ENCODE assay signal across 19 cellular contexts in genomic region chr6:39322306-39322850, GRCh38. TPM values are rescaled to one million over a fixed set of nuclear protein-coding genes. Genes with fewer than 3 reads are reported as not detected.
"Had no signal": no experiment of that assay in that cellular context is flagged by ENCODE, and none has a peak within 500 bp of the region (broad histone marks: within the 10 kb centered on the region; RNA-seq: fewer than 3 reads in every experiment).

KCNK16 (minus strand) TSS chr6:39322702; CDS start chr6:39322540, 162 bp downstream.

- H3K4me3 ChIP-seq: body of pancreas, ovary, tibial artery had no signal

- H3K27ac ChIP-seq: body of pancreas, ovary, tibial artery had no signal

- H3K36me3 ChIP-seq: ovary, tibial artery had no signal

- H3K27me3 ChIP-seq: body of pancreas, ovary, tibial artery had no signal

- H3K9me3 ChIP-seq: body of pancreas, ovary, tibial artery had no signal

- DNase-seq: activated CD4-positive, alpha-beta memory T cell treated with anti-CD3 and anti-CD28 coated beads for 36 hours; activated CD4-positive, alpha-beta T cell treated with anti-CD3 and anti-CD28 coated beads for 1 hour; activated effector memory CD4-positive, alpha-beta T cell treated with anti-CD3 and anti-CD28 coated beads, Interleukin-2, amount 50 U/mL, for 16 hours; activated T-cell treated with anti-CD3 and anti-CD28 coated beads, Interleukin-2, amount 50 U/mL, for 4 hours; amniotic stem cell; dermis blood vessel endothelial cell; endodermal cell; erythroblast; kidney glomerular epithelial cell; ovary; retina; stimulated activated CD4-positive, alpha-beta T cell treated with anti-CD3 and anti-CD28 coated beads, Interleukin-4, amount 100 ng/mL, for 4 hours; T1000; tibial artery had no signal

- ATAC-seq: activated naive CD4-positive, alpha-beta T cell treated with anti-CD3 and anti-CD28 coated beads, Interleukin-2, amount 50 U/mL, for 72 hours; activated T-cell treated with anti-CD3 and anti-CD28 coated beads, Interleukin-2, amount 50 U/mL, for 4 hours; body of pancreas had no signal

RNA-seq across cellular contexts. Expression of gene KCNK16, which starts in this region (rescaled TPM):
- total RNA-seq: activated CD4-positive, alpha-beta memory T cell treated with anti-CD3 and anti-CD28 coated beads for 36 hours; activated naive CD4-positive, alpha-beta T cell treated with anti-CD3 and anti-CD28 coated beads, Interleukin-2, amount 50 U/mL, for 72 hours; activated T-cell treated with anti-CD3 and anti-CD28 coated beads, Interleukin-2, amount 50 U/mL, for 4 hours; dermis blood vessel endothelial cell; endodermal cell; lower leg skin; myocyte; neural crest cell; ovary had no signal
- polyA plus RNA-seq: ovary had no signal
